ENCODE assay signal across 19 cellular contexts in the genomic region with DNA sequence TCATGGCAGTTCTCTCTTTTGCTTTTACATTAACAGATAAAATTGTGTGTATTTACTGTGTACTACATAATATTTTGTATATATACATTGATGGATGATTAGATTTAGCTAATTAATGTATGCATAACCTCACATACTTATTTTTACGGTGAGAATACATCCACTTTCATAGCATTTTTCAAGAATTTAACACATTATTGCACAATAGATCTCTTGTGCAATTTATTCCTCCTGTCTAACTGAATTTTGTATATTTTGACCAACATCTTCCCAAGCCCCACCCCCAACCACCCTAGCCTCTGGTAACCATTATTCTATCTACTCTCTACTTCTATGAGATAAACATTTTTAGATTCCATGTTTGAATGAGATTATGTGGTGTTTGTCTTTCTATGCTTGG.
DNase-seq lines count a peak whose midpoint lies in the region; ATAC-seq, FAIRE-seq and TF ChIP-seq lines count a peak whose summit lies in the region.
"Had no signal": no experiment of that assay in that cellular context is flagged by ENCODE, and none has a peak within 500 bp of the region (broad histone marks: within the 10 kb centered on the region; RNA-seq: fewer than 3 reads in every experiment).

No MANE protein-coding gene starts in this region.

- DNase-seq in DMS53 (lab: John Stamatoyannopoulos, UW), result peak; percentile 26
- no peak for DNase-seq in DMS53 treated with DMSO at 0.1 percent for 48 hours (lab: John Stamatoyannopoulos, UW; ENCODE audit: unreplicated experiment)
- DNase-seq in IMR-90, result no peak
- peak; percentile 71 for DNase-seq in MV-4-11 (lab: John Stamatoyannopoulos, UW)
- no peak for DNase-seq in K562 (ENCODE audit: extremely low read depth in 1 of 4, low spot score in 3 of 4)
- no peak for DNase-seq in NCI-H128 (lab: John Stamatoyannopoulos, UW; ENCODE audit: unreplicated experiment)
- DNase-seq: CD4-positive, alpha-beta memory T cell; DND-41; EL; GOT3; H7; HFFc6 had no signal

- H3K23ac ChIP-seq in IMR-90 (ENCODE audit: low read depth, low read length), result no peak overlapping the region

- H3K4me1 ChIP-seq in IMR-90 (ENCODE audit: control insufficient read depth, insufficient read depth, low read length) (no peaks in the 10 kb centered on the region), K562 (replicated peaks in 1 of 2; ENCODE audit: control insufficient read depth in 2 of 2, insufficient read depth in 2 of 2, low read length in 2 of 2) (no peaks in the 10 kb centered on the region)
- H3K4me1 ChIP-seq: A549, BLaER1 had no signal

- H2AK9ac ChIP-seq in IMR-90 (replicated peaks; ENCODE audit: low read depth, low read length, poor library complexity), result no peak overlapping the region

- H2BK20ac ChIP-seq in IMR-90 (ENCODE audit: low read depth, low read length), result no peak overlapping the region

- dilution Hi-C loops in IMR-90 (cut with HindIII; ENCODE audit: low sequenced_read_pairs, unreplicated experiment), result no loop called here

- POLR2A ChIA-PET in IMR-90 (lab: Charles Lee; ENCODE audit: unreplicated experiment), result no interaction called here
- POLR2A ChIA-PET in K562 (lab: Yijun Ruan, JAX), result no interaction called here

- WGBS in IMR-90 (ENCODE audit: extremely low coverage in 2 of 2, insufficient read length in 1 of 2), 2 experiments, result no CpG with 5 or more reads among the region's 1 CpG
- 0% methylated on average over 1 of the region's 1 CpG for WGBS in K562 (ENCODE audit: insufficient coverage, low coverage, missing lambda C conversion rate)

- TF ChIP-seq POLR2A in IMR-90 (IDR thresholded peaks at IDR 0.05; ENCODE audit: low read depth, low read length) (no peak), K562 (conservative IDR thresholded peaks at IDR 0.05) (no peak)

- H2BK5ac ChIP-seq in IMR-90 (ENCODE audit: low read depth, low read length, poor library complexity, severe bottlenecking), result no peak overlapping the region

- no peak for FAIRE-seq in K562 (lab: Jason Lieb, UNC)
- FAIRE-seq: A549, GM12878, HTR-8/SVneo had no signal

- H3K9ac ChIP-seq in IMR-90 (ENCODE audit: low read depth, low read length) (no peak overlapping the region), K562 (ENCODE audit: insufficient read depth in 1 of 2, low read depth in 2 of 2, low read length in 2 of 2) (no peak overlapping the region)
- H3K9ac ChIP-seq: BLaER1 had no signal

- H3K56ac ChIP-seq in IMR-90 (ENCODE audit: extremely low read depth, insufficient read depth, low read length), result no peak overlapping the region

- H3K9me3 ChIP-seq in IMR-90 (ENCODE audit: control insufficient read depth, insufficient read depth, low read length) (no peaks in the 10 kb centered on the region), K562 (replicated peaks; ENCODE audit: control insufficient read depth, insufficient read depth, low read depth, low read length) (no peaks in the 10 kb centered on the region)
- H3K9me3 ChIP-seq: A549, BLaER1 had no signal

- H3K9me1 ChIP-seq in IMR-90 (ENCODE audit: insufficient read depth, low read length) (no peaks in the 10 kb centered on the region), K562 (ENCODE audit: control insufficient read depth, insufficient read depth, low read length) (no peaks in the 10 kb centered on the region)

- no peaks in the 10 kb centered on the region for H3K27me3 ChIP-seq in IMR-90 (ENCODE audit: control insufficient read depth, insufficient read depth, low read length)
- H3K27me3 ChIP-seq in K562 (ENCODE audit: control insufficient read depth in 2 of 2, insufficient read depth in 2 of 2, low read length in 2 of 2), result no peaks in the 10 kb centered on the region
- H3K27me3 ChIP-seq: BLaER1 had no signal

- H4K5ac ChIP-seq in IMR-90 (ENCODE audit: low read depth, low read length), result no peak overlapping the region

- H2AK5ac ChIP-seq in IMR-90 (ENCODE audit: low read depth, low read length), result no peak overlapping the region

- no peak overlapping the region for H3K4me3 ChIP-seq in IMR-90 (ENCODE audit: insufficient read depth, low read depth, low read length)
- no peak overlapping the region for H3K4me3 ChIP-seq in K562
- H3K4me3 ChIP-seq: A549, BLaER1, GM12878 had no signal

- ATAC-seq in IMR-90 (ENCODE audit: low read depth), result no peak
- no peak for ATAC-seq in K562
- ATAC-seq in HG02571 (IDR thresholded peaks at IDR 0.05; ENCODE audit: unreplicated experiment), result no peak
- ATAC-seq: A549, GM12878, HCT116 had no signal

- no peak for TF ChIP-seq CTCF in IMR-90 (conservative IDR thresholded peaks at IDR 0.05; ENCODE audit: low read depth, low read length)
- no peak for TF ChIP-seq CTCF in K562 (IDR thresholded peaks at IDR 0.05 in 2 of 3, conservative IDR thresholded peaks at IDR 0.05 in 1 of 3; ENCODE audit: insufficient read depth in 2 of 3, low read depth in 1 of 3, low read length in 3 of 3)

- no peak overlapping the region for H2BK15ac ChIP-seq in IMR-90 (ENCODE audit: low read depth, low read length)

- H3K27ac ChIP-seq in IMR-90 (ENCODE audit: insufficient read depth, low read length), result no peak overlapping the region
- no peak overlapping the region for H3K27ac ChIP-seq in K562 (ENCODE audit: extremely low read depth, low read depth, low read length)
- H3K27ac ChIP-seq: 22Rv1, A549, BLaER1 had no signal

- CTCF ChIA-PET in IMR-90 (lab: Yijun Ruan, JAX) (no interaction called here), K562 (lab: Yijun Ruan, JAX; ENCODE audit: low intra/inter-chr PET ratio) (no interaction called here)

- no TSS peak for BruUV-seq in IMR-90 (replicated peaks; lab: Mats Ljungman, UMichigan)
- BruUV-seq in K562 (replicated peaks; lab: Mats Ljungman, UMichigan), result no TSS peak

- H4K91ac ChIP-seq in IMR-90 (ENCODE audit: insufficient read depth, low read depth, low read length), result no peak overlapping the region

- no peak overlapping the region for H3K18ac ChIP-seq in IMR-90 (ENCODE audit: low read depth, low read length)

- no peak overlapping the region for H2AFZ ChIP-seq in IMR-90 (replicated peaks; ENCODE audit: low read length, poor library complexity)
- no peak overlapping the region for H2AFZ ChIP-seq in K562 (ENCODE audit: low read depth, low read length)

- no peaks in the 10 kb centered on the region for H3K79me1 ChIP-seq in IMR-90 (ENCODE audit: low read depth in 1 of 2, low read length in 2 of 2)

- H3K36me3 ChIP-seq in IMR-90 (ENCODE audit: control insufficient read depth, insufficient read depth, low read length) (no peaks in the 10 kb centered on the region), K562 (ENCODE audit: control insufficient read depth, insufficient read depth, low read length) (no peaks in the 10 kb centered on the region)
- H3K36me3 ChIP-seq: BLaER1 had no signal

- intact Hi-C loops in IMR-90 (cut with micrococcal nuclease), result no loop called here
- intact Hi-C loops in K562 (cut with micrococcal nuclease), result no loop called here

- H3K4ac ChIP-seq in IMR-90 (ENCODE audit: low read depth, low read length), result no peak overlapping the region

- no peaks in the 10 kb centered on the region for H4K20me1 ChIP-seq in IMR-90 (ENCODE audit: insufficient read depth, low read length)
- no peaks in the 10 kb centered on the region for H4K20me1 ChIP-seq in K562 (replicated peaks; ENCODE audit: control insufficient read depth, insufficient read depth, low read length)
- H4K20me1 ChIP-seq: BLaER1 had no signal

- H3K4me2 ChIP-seq in IMR-90 (ENCODE audit: low read depth, low read length), result no peak overlapping the region
- H3K4me2 ChIP-seq in K562 (ENCODE audit: insufficient read depth, low read length), result no peak overlapping the region
- H3K4me2 ChIP-seq: A549, BLaER1 had no signal

- no peak overlapping the region for H4K8ac ChIP-seq in IMR-90 (ENCODE audit: low read depth in 2 of 2, low read length in 2 of 2)

- in situ Hi-C loops in IMR-90 (cut with MboI; ENCODE audit: low sequenced_read_pairs) (no loop called here), K562 (cut with MboI) (no loop called here)

- H3K79me2 ChIP-seq in K562 (ENCODE audit: control insufficient read depth, insufficient read depth, low read length), result no peaks in the 10 kb centered on the region

- H3K14ac ChIP-seq in IMR-90 (replicated peaks; ENCODE audit: low read depth, low read length), result no peak overlapping the region

- H2BK120ac ChIP-seq in IMR-90 (ENCODE audit: low read depth, low read length), result no peak overlapping the region

- TF ChIP-seq EP300 in K562 (IDR thresholded peaks at IDR 0.05; ENCODE audit: low read length), result no peak

- TF ChIP-seq RAD21 in IMR-90 (IDR thresholded peaks at IDR 0.05; ENCODE audit: low read length) (no peak), K562 (CRISPR knock-in tag; conservative IDR thresholded peaks at IDR 0.05 in 1 of 2, IDR thresholded peaks at IDR 0.05 in 1 of 2) (no peak)

TF ChIP-seq in IMR-90, 13 proteins besides CTCF, POLR2A, EP300 and RAD21:
- TF ChIP-seq RCOR1 (IDR thresholded peaks at IDR 0.05; ENCODE audit: insufficient replicate concordance, low read length) (no peak), CEBPB (IDR thresholded peaks at IDR 0.05; ENCODE audit: low read depth, low read length) (peak; percentile 74)

TF ChIP-seq in K562, 482 proteins besides CTCF, POLR2A, EP300 and RAD21 (continues in another document):
- TF ChIP-seq SRSF1 (IDR thresholded peaks at IDR 0.05; ENCODE audit: low read depth, low read length) (no peak), CEBPG (CRISPR knock-in tag; IDR thresholded peaks at IDR 0.05) (no peak), CEBPG (tag; conservative IDR thresholded peaks at IDR 0.05 in 1 of 2, IDR thresholded peaks at IDR 0.05 in 1 of 2) (peak in 1 of 2 experiments; percentile 65; a peak in 2 of 4 replicates), EGR1 (conservative IDR thresholded peaks at IDR 0.05) (no peak), HNRNPK (IDR thresholded peaks at IDR 0.05; ENCODE audit: low read depth, low read length, poor library complexity, severe bottlenecking) (no peak)
- TF ChIP-seq, protein P1, sequence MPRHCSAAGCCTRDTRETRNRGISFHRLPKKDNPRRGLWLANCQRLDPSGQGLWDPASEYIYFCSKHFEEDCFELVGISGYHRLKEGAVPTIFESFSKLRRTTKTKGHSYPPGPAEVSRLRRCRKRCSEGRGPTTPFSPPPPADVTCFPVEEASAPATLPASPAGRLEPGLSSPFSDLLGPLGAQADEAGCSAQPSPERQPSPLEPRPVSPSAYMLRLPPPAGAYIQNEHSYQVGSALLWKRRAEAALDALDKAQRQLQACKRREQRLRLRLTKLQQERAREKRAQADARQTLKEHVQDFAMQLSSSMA (CRISPR knock-in tag; IDR thresholded peaks at IDR 0.05), result no peak
- TF ChIP-seq, protein P2, sequence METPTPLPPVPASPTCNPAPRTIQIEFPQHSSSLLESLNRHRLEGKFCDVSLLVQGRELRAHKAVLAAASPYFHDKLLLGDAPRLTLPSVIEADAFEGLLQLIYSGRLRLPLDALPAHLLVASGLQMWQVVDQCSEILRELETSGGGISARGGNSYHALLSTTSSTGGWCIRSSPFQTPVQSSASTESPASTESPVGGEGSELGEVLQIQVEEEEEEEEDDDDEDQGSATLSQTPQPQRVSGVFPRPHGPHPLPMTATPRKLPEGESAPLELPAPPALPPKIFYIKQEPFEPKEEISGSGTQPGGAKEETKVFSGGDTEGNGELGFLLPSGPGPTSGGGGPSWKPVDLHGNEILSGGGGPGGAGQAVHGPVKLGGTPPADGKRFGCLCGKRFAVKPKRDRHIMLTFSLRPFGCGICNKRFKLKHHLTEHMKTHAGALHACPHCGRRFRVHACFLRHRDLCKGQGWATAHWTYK (CRISPR knock-in tag; IDR thresholded peaks at IDR 0.05), result no peak

Comparison
In these comparisons a context has a peak if more than half of its experiments do, and no peak if none do; other contexts are left out.
1. DNase-seq: peak in DMS53 (single experiment) and MV-4-11 (single experiment); none in DMS53 treated with DMSO at 0.1 percent for 48 hours (single experiment), IMR-90 (single experiment), K562 (0 of 4) and NCI-H128 (single experiment).